ENCODE assay signal across 8 cellular contexts in the genomic region with DNA sequence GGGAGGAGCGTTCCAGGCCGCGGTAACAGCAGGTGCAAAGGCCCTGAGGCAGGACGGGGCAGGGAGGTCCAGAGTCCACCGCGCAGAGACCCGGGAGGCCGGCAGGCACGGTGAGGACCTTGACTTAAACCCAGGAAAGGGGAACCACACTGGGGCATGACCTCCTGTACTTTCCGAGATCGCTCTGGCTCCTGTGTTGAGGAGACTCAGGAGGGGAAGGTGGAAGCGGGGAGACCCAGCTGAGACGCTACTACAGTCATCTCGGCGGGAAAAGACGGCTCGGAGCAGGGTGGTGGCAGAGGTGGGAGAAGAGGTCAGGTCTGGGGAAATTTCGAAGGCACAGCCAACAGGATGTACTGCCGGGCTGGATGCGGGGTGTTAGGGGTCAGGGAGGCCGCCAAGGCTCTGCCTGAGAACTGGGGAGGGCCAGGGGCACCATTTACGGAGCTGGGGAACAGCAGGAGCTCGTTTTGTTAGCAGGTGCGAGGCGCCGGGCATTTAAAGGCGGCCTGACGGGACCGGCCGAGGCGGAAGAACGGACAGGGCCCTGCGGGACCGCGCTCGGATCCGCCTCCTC. TPM values are rescaled to one million over a fixed set of nuclear protein-coding genes. Genes with fewer than 3 reads are reported as not detected.
DNase-seq lines count a peak whose midpoint lies in the region; ATAC-seq and TF ChIP-seq lines count a peak whose summit lies in the region.

No MANE protein-coding gene starts in this region.

- H3K27me3 ChIP-seq in iPS-15b (ENCODE audit: control insufficient read depth, insufficient read depth, low read length) (peaks cover 16% of the 10 kb centered on the region), stomach (peaks cover 0 to 9% (median 6%) of the 10 kb centered on the region in 3 donors)

- ATAC-seq in HG03139 (IDR thresholded peaks at IDR 0.05; ENCODE audit: unreplicated experiment) (no peak), GM21515 (IDR thresholded peaks at IDR 0.05; ENCODE audit: unreplicated experiment) (no peak)

- H3K4me1 Mint-ChIP-seq in activated T-cell treated with anti-CD3 and anti-CD28 coated beads, Interleukin-2, amount 50 U/mL, for 24 hours (ENCODE audit: low read depth) = peaks cover 23% of the 10 kb centered on the region
- peaks cover 48% of the 10 kb centered on the region for H3K4me1 Mint-ChIP-seq in activated CD4-positive, alpha-beta memory T cell treated with anti-CD3 and anti-CD28 coated beads, Interleukin-2, amount 10 ng/mL, durations not matched to agents 7 days and 5 days

- CTCF ChIA-PET in activated CD4-positive, alpha-beta memory T cell treated with anti-CD3 and anti-CD28 coated beads, Interleukin-2, amount 10 ng/mL, durations not matched to agents 7 days and 5 days (lab: Charles Lee) = interaction anchor here (0.8 to 1.9 kb wide), 5 partner anchors 21 to 445 kb away, joined by 3 to 7 read pairs (median 4); a partner anchor contains a TSS

- no peak for DNase-seq in activated T-cell treated with anti-CD3 and anti-CD28 coated beads, Interleukin-2, amount 50 U/mL, for 24 hours
- DNase-seq in activated T-cell treated with anti-CD3 and anti-CD28 coated beads, Interleukin-2, amount 50 U/mL, for 1 hour = no peak
- DNase-seq in activated CD4-positive, alpha-beta memory T cell treated with anti-CD3 and anti-CD28 coated beads, Interleukin-2, amount 10 ng/mL, durations not matched to agents 7 days and 5 days = no peak
- DNase-seq in stomach (no peak), AG08395 (ENCODE audit: low spot score) (no peak)

- peak overlapping the region; percentile 96 for H3K4me3 Mint-ChIP-seq in activated T-cell treated with anti-CD3 and anti-CD28 coated beads, Interleukin-2, amount 50 U/mL, for 24 hours
- peak overlapping the region; percentile 85 for H3K4me3 Mint-ChIP-seq in activated CD4-positive, alpha-beta memory T cell treated with anti-CD3 and anti-CD28 coated beads, Interleukin-2, amount 10 ng/mL, durations not matched to agents 7 days and 5 days

- POLR2A ChIA-PET in activated CD4-positive, alpha-beta memory T cell treated with anti-CD3 and anti-CD28 coated beads, Interleukin-2, amount 10 ng/mL, durations not matched to agents 7 days and 5 days (lab: Charles Lee) = interaction anchor here (0.6 to 3.1 kb wide), 42 partner anchors 9 to 641 kb away, joined by 3 to 27 read pairs (median 4); a partner anchor contains a TSS

- peaks cover 18% of the 10 kb centered on the region for H3K27me3 Mint-ChIP-seq in activated T-cell treated with anti-CD3 and anti-CD28 coated beads, Interleukin-2, amount 50 U/mL, for 24 hours
- H3K27me3 Mint-ChIP-seq in activated CD4-positive, alpha-beta memory T cell treated with anti-CD3 and anti-CD28 coated beads, Interleukin-2, amount 10 ng/mL, durations not matched to agents 7 days and 5 days = peaks cover 11% of the 10 kb centered on the region

- peak overlapping the region; percentile 99 for H3K9ac ChIP-seq in iPS-15b (ENCODE audit: low read depth, low read length)

- intact Hi-C loops in stomach (cut with DNase I; ENCODE audit: low total_unique reads) = no loop called here

- H3K9me3 ChIP-seq in iPS-15b (ENCODE audit: control insufficient read depth, insufficient read depth, low read length) (no peaks in the 10 kb centered on the region), stomach (no peaks in the 10 kb centered on the region)

- H3K27ac ChIP-seq in stomach = peak overlapping the region; percentile 95 to 99 (median 98)

- H3K4me1 ChIP-seq in iPS-15b (ENCODE audit: control insufficient read depth, insufficient read depth, low read length) = no peaks in the 10 kb centered on the region
- peaks cover 17 to 53% (median 36%) of the 10 kb centered on the region in 4 donors for H3K4me1 ChIP-seq in stomach

- TF ChIP-seq POLR2A in stomach (IDR thresholded peaks at IDR 0.05) = no peak

- 32 to 58% (median 41%) methylated on average over 24 to 37 of the region's 37 CpGs for WGBS in stomach, 5 donors

- TF ChIP-seq EP300 in stomach (IDR thresholded peaks at IDR 0.05) = no peak

- H3K36me3 ChIP-seq in iPS-15b (ENCODE audit: control insufficient read depth, insufficient read depth, low read length) (peaks cover 2% of the 10 kb centered on the region), stomach (no peaks in the 10 kb centered on the region)

- H3K9me3 Mint-ChIP-seq in activated T-cell treated with anti-CD3 and anti-CD28 coated beads, Interleukin-2, amount 50 U/mL, for 24 hours = no peaks in the 10 kb centered on the region
- no peaks in the 10 kb centered on the region for H3K9me3 Mint-ChIP-seq in activated CD4-positive, alpha-beta memory T cell treated with anti-CD3 and anti-CD28 coated beads, Interleukin-2, amount 10 ng/mL, durations not matched to agents 7 days and 5 days

- H3K4me3 ChIP-seq in iPS-15b (ENCODE audit: low read depth, low read length) (peak overlapping the region; percentile 89), stomach (peak overlapping the region; percentile 54 to 80 (median 74))

- peak overlapping the region; percentile 100 for H3K27ac Mint-ChIP-seq in activated T-cell treated with anti-CD3 and anti-CD28 coated beads, Interleukin-2, amount 50 U/mL, for 24 hours
- peak overlapping the region; percentile 76 for H3K27ac Mint-ChIP-seq in activated CD4-positive, alpha-beta memory T cell treated with anti-CD3 and anti-CD28 coated beads, Interleukin-2, amount 10 ng/mL, durations not matched to agents 7 days and 5 days

- TF ChIP-seq CTCF in stomach (IDR thresholded peaks at IDR 0.05) = no peak

- H3K36me3 Mint-ChIP-seq in activated T-cell treated with anti-CD3 and anti-CD28 coated beads, Interleukin-2, amount 50 U/mL, for 24 hours (ENCODE audit: low read depth) = peaks cover 8% of the 10 kb centered on the region
- no peaks in the 10 kb centered on the region for H3K36me3 Mint-ChIP-seq in activated CD4-positive, alpha-beta memory T cell treated with anti-CD3 and anti-CD28 coated beads, Interleukin-2, amount 10 ng/mL, durations not matched to agents 7 days and 5 days (ENCODE audit: low read depth)

RNA-seq across cellular contexts. Expression of a gene that starts 22.3 kb away (rescaled TPM):
- 10 to 100 TPM in 1 of 2 experiments, 1 to 10 TPM in 1; 8.8 to 10.0 TPM for total RNA-seq in activated CD4-positive, alpha-beta memory T cell treated with anti-CD3 and anti-CD28 coated beads, Interleukin-2, amount 10 ng/mL, durations not matched to agents 7 days and 5 days
- total RNA-seq in stomach = 1 to 10 TPM in 4 of 5 donors, under 1 TPM in 1; 0.43 to 9.3 (median 5.8) TPM
- under 1 TPM in 2 of 3 donors, not detected in 1; 0.31 to 0.53 TPM for polyA plus RNA-seq in stomach

RNA-seq across cellular contexts. Expression of a gene that starts 39.1 kb away (rescaled TPM):
- 10 to 100 TPM; 14.2 to 16.2 TPM for total RNA-seq in activated CD4-positive, alpha-beta memory T cell treated with anti-CD3 and anti-CD28 coated beads, Interleukin-2, amount 10 ng/mL, durations not matched to agents 7 days and 5 days
- 100 to 1,000 TPM in 1 of 5 donors, 10 to 100 TPM in 2, 1 to 10 TPM in 2; 2.3 to 122 (median 13.0) TPM for total RNA-seq in stomach
- 10 to 100 TPM; 11.4 to 17.4 (median 13.4) TPM for polyA plus RNA-seq in stomach
